Comparison of ENCODE assay signal across 1 cellular context in genomic region chr16:25872369-25873070, GRCh38.
TF ChIP-seq lines count a peak whose summit lies in the region.

No MANE protein-coding gene starts in this region.

TF ChIP-seq in H1, 55 proteins besides CTCF, POLR2A, EP300 and RAD21:
- TF ChIP-seq SP1 (IDR thresholded peaks at IDR 0.05; ENCODE audit: low read depth, low read length), result no peak
- TF ChIP-seq ZNF274 (IDR thresholded peaks at IDR 0.05; ENCODE audit: borderline replicate concordance, extremely low read depth, low read length), result no peak
- no peak for TF ChIP-seq RFX5 (IDR thresholded peaks at IDR 0.05; ENCODE audit: borderline replicate concordance, low read depth, low read length)
- TF ChIP-seq EZH2 (IDR thresholded peaks at IDR 0.05; ENCODE audit: low read depth, low read length, severe bottlenecking), result no peak
- no peak for TF ChIP-seq MAFK (IDR thresholded peaks at IDR 0.05; ENCODE audit: low read depth, low read length)
- TF ChIP-seq CHD1 (IDR thresholded peaks at IDR 0.05; ENCODE audit: low read depth, low read length), result no peak
- TF ChIP-seq BRCA1 (IDR thresholded peaks at IDR 0.05; ENCODE audit: low read depth, low read length), result no peak
- no peak for TF ChIP-seq SIX5 (IDR thresholded peaks at IDR 0.05; ENCODE audit: low read depth, low read length)
- TF ChIP-seq CEBPB (IDR thresholded peaks at IDR 0.05; ENCODE audit: low read depth, low read length), result no peak
- TF ChIP-seq NRF1 (IDR thresholded peaks at IDR 0.05; ENCODE audit: low read depth, low read length), result no peak
- no peak for TF ChIP-seq CBX8 (IDR thresholded peaks at IDR 0.05; ENCODE audit: borderline replicate concordance, low read depth, low read length)
- TF ChIP-seq KDM1A (IDR thresholded peaks at IDR 0.05; ENCODE audit: borderline replicate concordance, low read length), result no peak
- no peak for TF ChIP-seq CTBP2 (IDR thresholded peaks at IDR 0.05; ENCODE audit: borderline replicate concordance, insufficient read depth, insufficient read length, low read length)
- TF ChIP-seq MAX (IDR thresholded peaks at IDR 0.05), result no peak
- no peak for TF ChIP-seq CHD7 (IDR thresholded peaks at IDR 0.05; ENCODE audit: insufficient replicate concordance, low read length)
- no peak for TF ChIP-seq TEAD4 (IDR thresholded peaks at IDR 0.05; ENCODE audit: low read depth, low read length)
- no peak for TF ChIP-seq E2F6 (IDR thresholded peaks at IDR 0.05)
- TF ChIP-seq TAF1 (IDR thresholded peaks at IDR 0.05; ENCODE audit: low read depth, low read length), result no peak
